ENCODE assay signal across 9 cellular contexts in the genomic region with DNA sequence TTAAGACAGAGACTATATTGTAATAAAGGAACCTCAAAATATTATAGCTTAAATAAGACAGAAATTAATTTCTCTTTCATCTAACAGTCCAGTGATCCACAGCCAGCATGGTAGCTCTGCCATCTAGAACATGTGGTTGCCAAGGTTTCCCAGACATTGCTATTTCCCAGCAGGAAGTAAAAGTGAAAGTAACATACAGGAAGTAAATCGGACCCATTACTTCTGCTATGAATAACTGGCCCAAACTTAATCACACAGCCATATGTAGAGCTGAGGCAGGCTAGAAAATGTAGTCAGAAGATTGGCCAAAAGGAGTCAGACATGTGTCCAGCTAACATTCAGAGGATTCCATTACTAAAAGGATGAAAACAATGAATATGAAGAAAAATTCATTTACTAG.
DNase-seq lines count a peak whose midpoint lies in the region; ATAC-seq and TF ChIP-seq lines count a peak whose summit lies in the region.
"Had no signal": no experiment of that assay in that cellular context is flagged by ENCODE, and none has a peak within 500 bp of the region (broad histone marks: within the 10 kb centered on the region; RNA-seq: fewer than 3 reads in every experiment).

No MANE protein-coding gene starts in this region.

- H3K4me1 ChIP-seq in Panc1 (ENCODE audit: control insufficient read depth, insufficient read depth, low read length) (no peaks in the 10 kb centered on the region), right lobe of liver (peaks cover 0 to under 1% (median 0%) of the 10 kb centered on the region in 4 donors), prostate gland (replicated peaks) (no peaks in the 10 kb centered on the region)
- H3K4me1 ChIP-seq in CD8-positive, alpha-beta T cell (ENCODE audit: insufficient read depth, low read length): no peaks in the 10 kb centered on the region

- H3K27me3 ChIP-seq in Panc1 (ENCODE audit: control insufficient read depth, insufficient read depth, low read length) (no peaks in the 10 kb centered on the region), right lobe of liver (no peaks in the 10 kb centered on the region), prostate gland (replicated peaks; ENCODE audit: insufficient read depth) (no peaks in the 10 kb centered on the region)
- no peaks in the 10 kb centered on the region for H3K27me3 ChIP-seq in CD8-positive, alpha-beta T cell (ENCODE audit: insufficient read depth, low read length)

- H3K27me3 Mint-ChIP-seq in activated naive CD4-positive, alpha-beta T cell treated with anti-CD3 and anti-CD28 coated beads for 36 hours (ENCODE audit: low read depth): peaks cover 18% of the 10 kb centered on the region
- H3K27me3 Mint-ChIP-seq in CD8-positive, alpha-beta T cell (ENCODE audit: low read depth): peaks cover 4% of the 10 kb centered on the region

- H3K4me3 ChIP-seq in Panc1 (ENCODE audit: low read depth in 2 of 2, low read length in 2 of 2): peak overlapping the region; percentile 2 to 11
- H3K4me3 ChIP-seq in right lobe of liver: peak overlapping the region in 2 of 3 donors; percentile 15 to 32
- no peak overlapping the region for H3K4me3 ChIP-seq in CD8-positive, alpha-beta T cell (ENCODE audit: low read depth, low read length)
- H3K4me3 ChIP-seq in prostate gland: no peak overlapping the region
- H3K4me3 ChIP-seq: thoracic aorta had no signal

- no TSS peak for BruUV-seq in Panc1 (replicated peaks; lab: Mats Ljungman, UMichigan)

- H3K27ac ChIP-seq in Panc1 (ENCODE audit: low read length) (no peak overlapping the region), right lobe of liver (no peak overlapping the region), prostate gland (no peak overlapping the region)
- no peak overlapping the region for H3K27ac ChIP-seq in CD8-positive, alpha-beta T cell (ENCODE audit: low read depth, low read length)
- H3K27ac ChIP-seq: thoracic aorta had no signal

- TF ChIP-seq CTCF in Panc1 (IDR thresholded peaks at IDR 0.05) (no peak), right lobe of liver (IDR thresholded peaks at IDR 0.05) (no peak), prostate gland (IDR thresholded peaks at IDR 0.05) (no peak)
- no peak for TF ChIP-seq CTCF in CD8-positive, alpha-beta T cell (IDR thresholded peaks at IDR 0.05)

- H3K36me3 Mint-ChIP-seq in activated naive CD4-positive, alpha-beta T cell treated with anti-CD3 and anti-CD28 coated beads for 36 hours (ENCODE audit: low read depth): no peaks in the 10 kb centered on the region
- no peaks in the 10 kb centered on the region for H3K36me3 Mint-ChIP-seq in CD8-positive, alpha-beta T cell

- H3K4me3 Mint-ChIP-seq in activated naive CD4-positive, alpha-beta T cell treated with anti-CD3 and anti-CD28 coated beads for 36 hours: no peak overlapping the region
- H3K4me3 Mint-ChIP-seq in CD8-positive, alpha-beta T cell: no peak overlapping the region

- H3K36me3 ChIP-seq in Panc1 (ENCODE audit: control insufficient read depth, insufficient read depth, low read length) (no peaks in the 10 kb centered on the region), right lobe of liver (no peaks in the 10 kb centered on the region), prostate gland (no peaks in the 10 kb centered on the region)
- no peaks in the 10 kb centered on the region for H3K36me3 ChIP-seq in CD8-positive, alpha-beta T cell (ENCODE audit: insufficient read depth, low read length)
- H3K36me3 ChIP-seq: thoracic aorta had no signal

- no peaks in the 10 kb centered on the region for H3K9me3 Mint-ChIP-seq in activated naive CD4-positive, alpha-beta T cell treated with anti-CD3 and anti-CD28 coated beads for 36 hours
- peaks cover 3% of the 10 kb centered on the region for H3K9me3 Mint-ChIP-seq in CD8-positive, alpha-beta T cell

- no peaks in the 10 kb centered on the region for H3K9me3 ChIP-seq in Panc1 (ENCODE audit: control insufficient read depth, insufficient read depth, low read depth, low read length)
- no peaks in the 10 kb centered on the region for H3K9me3 ChIP-seq in right lobe of liver
- H3K9me3 ChIP-seq in CD8-positive, alpha-beta T cell (ENCODE audit: low read length): no peaks in the 10 kb centered on the region
- no peaks in the 10 kb centered on the region for H3K9me3 ChIP-seq in prostate gland
- H3K9me3 ChIP-seq: thoracic aorta had no signal

- WGBS in right lobe of liver (ENCODE audit: insufficient coverage, low coverage, low lambda C conversion rate, missing lambda C conversion rate): 0% methylated on average over 1 of the region's 1 CpG
- WGBS in prostate gland: 44% methylated on average over 1 of the region's 1 CpG

- H3K4me1 Mint-ChIP-seq in activated naive CD4-positive, alpha-beta T cell treated with anti-CD3 and anti-CD28 coated beads for 36 hours (ENCODE audit: low read depth): peaks cover 2% of the 10 kb centered on the region
- H3K4me1 Mint-ChIP-seq in CD8-positive, alpha-beta T cell (ENCODE audit: low read depth): peaks cover 4% of the 10 kb centered on the region

- H3K27ac Mint-ChIP-seq in activated naive CD4-positive, alpha-beta T cell treated with anti-CD3 and anti-CD28 coated beads for 36 hours: no peak overlapping the region
- H3K27ac Mint-ChIP-seq in CD8-positive, alpha-beta T cell: no peak overlapping the region

- ATAC-seq in GM18505 (IDR thresholded peaks at IDR 0.05; ENCODE audit: unreplicated experiment) (peak; percentile 69), HG03060 (IDR thresholded peaks at IDR 0.05; ENCODE audit: low read depth, unreplicated experiment) (peak; percentile 78), Panc1 (peak; percentile 85), right lobe of liver (peak; percentile 46 to 83 (median 63)), GM21367 (IDR thresholded peaks at IDR 0.05; ENCODE audit: unreplicated experiment) (no peak)
- ATAC-seq in CD8-positive, alpha-beta T cell: no peak

- TF ChIP-seq POLR2A in GM18505 (IDR thresholded peaks at IDR 0.05; ENCODE audit: borderline replicate concordance, extremely low read depth, insufficient read depth, insufficient read length) (no peak), right lobe of liver (IDR thresholded peaks at IDR 0.05) (no peak), prostate gland (IDR thresholded peaks at IDR 0.05) (no peak)

- POLR2A ChIA-PET in Panc1 (lab: Charles Lee): no interaction called here
- POLR2A ChIA-PET in CD8-positive, alpha-beta T cell (lab: Charles Lee): no interaction called here

- DNase-seq in Panc1 (ENCODE audit: low read depth, low spot score) (peak; percentile 5), right lobe of liver (no peak), prostate gland (ENCODE audit: low spot score) (no peak)
- no peak for DNase-seq in activated naive CD4-positive, alpha-beta T cell treated with anti-CD3 and anti-CD28 coated beads for 36 hours
- DNase-seq in CD8-positive, alpha-beta T cell: no peak

- intact Hi-C loops in Panc1 (cut with micrococcal nuclease; ENCODE audit: unreplicated experiment) (no loop called here), right lobe of liver (cut with DNase I) (no loop called here), prostate gland (cut with DNase I) (no loop called here)
- intact Hi-C loops in activated naive CD4-positive, alpha-beta T cell treated with anti-CD3 and anti-CD28 coated beads for 36 hours (cut with micrococcal nuclease): no loop called here
- intact Hi-C loops in CD8-positive, alpha-beta T cell (cut with DNase I, micrococcal nuclease): no loop called here

- in situ Hi-C loops in Panc1 (cut with HindIII; ENCODE audit: low pct_unique_long_range_greater_than_20kb, low sequenced_read_pairs): no loop called here

- CTCF ChIA-PET in Panc1 (lab: Charles Lee): no interaction called here
- CTCF ChIA-PET in activated naive CD4-positive, alpha-beta T cell treated with anti-CD3 and anti-CD28 coated beads for 36 hours (lab: Charles Lee): no interaction called here
- CTCF ChIA-PET in CD8-positive, alpha-beta T cell (lab: Charles Lee): no interaction called here

Comparison
In these comparisons a context has a peak if more than half of its experiments do, and no peak if none do; other contexts are left out.
1. ATAC-seq: peak in GM18505 (single experiment), HG03060 (single experiment), Panc1 (single experiment) and right lobe of liver (4 of 4); none in CD8-positive, alpha-beta T cell (single experiment) and GM21367 (single experiment).
2. H3K4me3 ChIP-seq: peak in Panc1 (2 of 2) and right lobe of liver (2 of 3); none in CD8-positive, alpha-beta T cell (single experiment) and prostate gland (0 of 2).